Comparison of ENCODE assay signal across 2 cellular contexts in genomic region chr3:122582390-122582789, GRCh38.
A peak's percentile ranks its signal among the peaks of the same experiment; 100 is the strongest.
TF ChIP-seq lines count a peak whose summit lies in the region.

No MANE protein-coding gene starts in this region.

TF ChIP-seq in HCT116, 20 proteins besides CTCF, POLR2A, EP300 and RAD21:
- TF ChIP-seq CBX3 (IDR thresholded peaks at IDR 0.05; ENCODE audit: low read depth) (peak; percentile 74; the same call in 1 of the 2 replicates), POLR2AphosphoS5 (IDR thresholded peaks at IDR 0.05; ENCODE audit: low read depth, low read length) (no peak)

TF ChIP-seq in GM12878, 131 proteins besides CTCF, POLR2A, EP300 and RAD21:
- TF ChIP-seq E2F8 (IDR thresholded peaks at IDR 0.05; ENCODE audit: low read depth, partially characterized antibody) (no peak), RBBP5 (conservative IDR thresholded peaks at IDR 0.05) (no peak), PAX5 (IDR thresholded peaks at IDR 0.05; ENCODE audit: borderline replicate concordance, low read depth, low read length) (no peak), ZNF217 (IDR thresholded peaks at IDR 0.05) (peak; percentile 62; the same call in 1 of the 2 replicates), MEF2A (IDR thresholded peaks at IDR 0.05; ENCODE audit: insufficient read depth, low read depth, low read length) (no peak), ZNF622 (IDR thresholded peaks at IDR 0.05) (no peak), CBX5 (IDR thresholded peaks at IDR 0.05; ENCODE audit: low read depth) (peak; percentile 82; the same call in 1 of the 2 replicates), TBL1XR1 (IDR thresholded peaks at IDR 0.05; ENCODE audit: low read depth, low read length) (no peak), MLLT1 (IDR thresholded peaks at IDR 0.05) (0 out of 2 replicates have a peak, but pooled peaks have one; percentile 34), DPF2 (IDR thresholded peaks at IDR 0.05) (no peak), RELA (IDR thresholded peaks at IDR 0.05; ENCODE audit: borderline replicate concordance, partially characterized antibody) (no peak), RELB (IDR thresholded peaks at IDR 0.05; ENCODE audit: low read depth) (peak; percentile 46; the same call in 1 of the 2 replicates), NBN (IDR thresholded peaks at IDR 0.05) (0 out of 2 replicates have a peak, but pooled peaks have one; percentile 46), BHLHE40 (IDR thresholded peaks at IDR 0.05; ENCODE audit: borderline replicate concordance in 1 of 2, low read depth in 2 of 2, low read length in 1 of 2) (no peak), MXI1 (IDR thresholded peaks at IDR 0.05; ENCODE audit: low read depth, low read length) (no peak), IRF3 (IDR thresholded peaks at IDR 0.05) (no peak)
